Comparison of ENCODE assay signal across 1 cellular context in genomic region chr12:53005215-53005985, GRCh38.
TF ChIP-seq lines count a peak whose summit lies in the region.

No MANE protein-coding gene starts in this region.

TF ChIP-seq in SK-N-SH, 30 proteins besides CTCF, POLR2A, EP300 and RAD21 (continued from another document):
- TF ChIP-seq, protein P1, sequence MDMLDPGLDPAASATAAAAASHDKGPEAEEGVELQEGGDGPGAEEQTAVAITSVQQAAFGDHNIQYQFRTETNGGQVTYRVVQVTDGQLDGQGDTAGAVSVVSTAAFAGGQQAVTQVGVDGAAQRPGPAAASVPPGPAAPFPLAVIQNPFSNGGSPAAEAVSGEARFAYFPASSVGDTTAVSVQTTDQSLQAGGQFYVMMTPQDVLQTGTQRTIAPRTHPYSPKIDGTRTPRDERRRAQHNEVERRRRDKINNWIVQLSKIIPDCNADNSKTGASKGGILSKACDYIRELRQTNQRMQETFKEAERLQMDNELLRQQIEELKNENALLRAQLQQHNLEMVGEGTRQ (IDR thresholded peaks at IDR 0.05; ENCODE audit: borderline replicate concordance, low read depth, low read length) = no peak
- TF ChIP-seq NRF1 (IDR thresholded peaks at IDR 0.05; ENCODE audit: low read depth, low read length) (no peak), GABPA (IDR thresholded peaks at IDR 0.05; ENCODE audit: low read depth) (no peak), MAX (IDR thresholded peaks at IDR 0.05; ENCODE audit: low read depth) (no peak)
